In genomic region chr5:135396459-135397055, GRCh38 we compare ENCODE assay signal across 1 cellular context.
TF ChIP-seq lines count a peak whose summit lies in the region.

No MANE protein-coding gene starts in this region.

TF ChIP-seq in HepG2, 621 proteins besides CTCF, POLR2A, EP300 and RAD21:
- TF ChIP-seq ASH2L (IDR thresholded peaks at IDR 0.05; ENCODE audit: insufficient read length, low read depth, low read length): no peak
- no peak for TF ChIP-seq ZNF235 (CRISPR knock-in tag; IDR thresholded peaks at IDR 0.05; ENCODE audit: borderline replicate concordance)
- no peak for TF ChIP-seq PBX2 (CRISPR knock-in tag; IDR thresholded peaks at IDR 0.05)
- TF ChIP-seq MTF1 (CRISPR knock-in tag; IDR thresholded peaks at IDR 0.05): no peak
- no peak for TF ChIP-seq BRF2 (CRISPR knock-in tag; IDR thresholded peaks at IDR 0.05)
- no peak for TF ChIP-seq ZNF790 (CRISPR knock-in tag; IDR thresholded peaks at IDR 0.05; ENCODE audit: borderline replicate concordance)
- TF ChIP-seq NR1H2 (CRISPR knock-in tag; IDR thresholded peaks at IDR 0.05; ENCODE audit: borderline replicate concordance, low read depth): no peak
- no peak for TF ChIP-seq NR2F2 (IDR thresholded peaks at IDR 0.05; ENCODE audit: borderline replicate concordance, low read depth)
- TF ChIP-seq, protein P1, sequence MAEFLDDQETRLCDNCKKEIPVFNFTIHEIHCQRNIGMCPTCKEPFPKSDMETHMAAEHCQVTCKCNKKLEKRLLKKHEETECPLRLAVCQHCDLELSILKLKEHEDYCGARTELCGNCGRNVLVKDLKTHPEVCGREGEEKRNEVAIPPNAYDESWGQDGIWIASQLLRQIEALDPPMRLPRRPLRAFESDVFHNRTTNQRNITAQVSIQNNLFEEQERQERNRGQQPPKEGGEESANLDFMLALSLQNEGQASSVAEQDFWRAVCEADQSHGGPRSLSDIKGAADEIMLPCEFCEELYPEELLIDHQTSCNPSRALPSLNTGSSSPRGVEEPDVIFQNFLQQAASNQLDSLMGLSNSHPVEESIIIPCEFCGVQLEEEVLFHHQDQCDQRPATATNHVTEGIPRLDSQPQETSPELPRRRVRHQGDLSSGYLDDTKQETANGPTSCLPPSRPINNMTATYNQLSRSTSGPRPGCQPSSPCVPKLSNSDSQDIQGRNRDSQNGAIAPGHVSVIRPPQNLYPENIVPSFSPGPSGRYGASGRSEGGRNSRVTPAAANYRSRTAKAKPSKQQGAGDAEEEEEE (CRISPR knock-in tag; IDR thresholded peaks at IDR 0.05; ENCODE audit: borderline replicate concordance): no peak
- no peak for TF ChIP-seq MEIS1 (CRISPR knock-in tag; IDR thresholded peaks at IDR 0.05; ENCODE audit: borderline replicate concordance)
- no peak for TF ChIP-seq PRMT3 (CRISPR knock-in tag; IDR thresholded peaks at IDR 0.05; ENCODE audit: borderline replicate concordance, low read depth)
